In the genomic region with DNA sequence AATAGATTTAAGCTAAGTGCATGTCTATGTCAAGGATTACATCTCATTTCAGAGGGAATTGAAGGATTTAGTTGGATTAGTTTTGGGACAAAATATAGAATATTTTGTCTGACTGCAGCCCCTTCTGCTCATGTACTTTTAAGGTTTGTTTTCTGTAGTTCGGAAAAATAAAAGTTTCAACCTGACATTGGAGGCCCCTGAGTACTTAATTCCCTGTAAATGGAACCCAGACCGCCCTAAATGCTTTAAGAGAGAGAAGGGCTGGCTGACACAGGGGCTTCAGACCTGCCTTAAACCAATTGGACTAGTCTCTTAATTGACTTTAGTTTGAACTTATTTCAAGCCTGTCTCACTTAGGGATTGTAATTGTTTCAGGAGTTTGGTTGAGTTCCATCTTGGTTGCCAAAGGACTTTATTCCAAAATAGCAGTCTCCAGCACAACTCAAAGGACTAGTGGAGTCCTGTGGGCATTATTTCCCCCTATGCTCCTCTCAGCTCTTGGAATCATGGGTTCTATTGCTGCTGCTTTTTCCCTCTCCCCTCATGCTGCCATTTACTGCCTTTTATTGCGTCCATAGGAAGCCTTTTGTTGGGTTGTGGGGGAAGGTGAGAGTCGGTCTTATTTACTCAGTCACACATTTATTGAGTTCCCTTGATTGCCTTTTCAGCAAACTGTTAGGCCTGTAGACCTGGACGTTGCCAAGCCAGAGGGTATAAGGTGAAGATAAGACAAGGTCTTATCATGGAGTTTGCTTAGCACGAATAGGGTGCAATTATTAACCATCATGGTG, we compare ENCODE assay signal across 1 cellular context.
A peak's percentile ranks its signal among the peaks of the same experiment; 100 is the strongest.
TF ChIP-seq lines count a peak whose summit lies in the region.

No MANE protein-coding gene starts in this region.

TF ChIP-seq in GM12878, 131 proteins besides CTCF, POLR2A, EP300 and RAD21:
- peak; percentile 75 for TF ChIP-seq POLR2AphosphoS2 (IDR thresholded peaks at IDR 0.05; ENCODE audit: low read depth, low read length)
- peak; percentile 70 for TF ChIP-seq POLR2AphosphoS5 (IDR thresholded peaks at IDR 0.05; ENCODE audit: low read length)
- TF ChIP-seq, protein P1, sequence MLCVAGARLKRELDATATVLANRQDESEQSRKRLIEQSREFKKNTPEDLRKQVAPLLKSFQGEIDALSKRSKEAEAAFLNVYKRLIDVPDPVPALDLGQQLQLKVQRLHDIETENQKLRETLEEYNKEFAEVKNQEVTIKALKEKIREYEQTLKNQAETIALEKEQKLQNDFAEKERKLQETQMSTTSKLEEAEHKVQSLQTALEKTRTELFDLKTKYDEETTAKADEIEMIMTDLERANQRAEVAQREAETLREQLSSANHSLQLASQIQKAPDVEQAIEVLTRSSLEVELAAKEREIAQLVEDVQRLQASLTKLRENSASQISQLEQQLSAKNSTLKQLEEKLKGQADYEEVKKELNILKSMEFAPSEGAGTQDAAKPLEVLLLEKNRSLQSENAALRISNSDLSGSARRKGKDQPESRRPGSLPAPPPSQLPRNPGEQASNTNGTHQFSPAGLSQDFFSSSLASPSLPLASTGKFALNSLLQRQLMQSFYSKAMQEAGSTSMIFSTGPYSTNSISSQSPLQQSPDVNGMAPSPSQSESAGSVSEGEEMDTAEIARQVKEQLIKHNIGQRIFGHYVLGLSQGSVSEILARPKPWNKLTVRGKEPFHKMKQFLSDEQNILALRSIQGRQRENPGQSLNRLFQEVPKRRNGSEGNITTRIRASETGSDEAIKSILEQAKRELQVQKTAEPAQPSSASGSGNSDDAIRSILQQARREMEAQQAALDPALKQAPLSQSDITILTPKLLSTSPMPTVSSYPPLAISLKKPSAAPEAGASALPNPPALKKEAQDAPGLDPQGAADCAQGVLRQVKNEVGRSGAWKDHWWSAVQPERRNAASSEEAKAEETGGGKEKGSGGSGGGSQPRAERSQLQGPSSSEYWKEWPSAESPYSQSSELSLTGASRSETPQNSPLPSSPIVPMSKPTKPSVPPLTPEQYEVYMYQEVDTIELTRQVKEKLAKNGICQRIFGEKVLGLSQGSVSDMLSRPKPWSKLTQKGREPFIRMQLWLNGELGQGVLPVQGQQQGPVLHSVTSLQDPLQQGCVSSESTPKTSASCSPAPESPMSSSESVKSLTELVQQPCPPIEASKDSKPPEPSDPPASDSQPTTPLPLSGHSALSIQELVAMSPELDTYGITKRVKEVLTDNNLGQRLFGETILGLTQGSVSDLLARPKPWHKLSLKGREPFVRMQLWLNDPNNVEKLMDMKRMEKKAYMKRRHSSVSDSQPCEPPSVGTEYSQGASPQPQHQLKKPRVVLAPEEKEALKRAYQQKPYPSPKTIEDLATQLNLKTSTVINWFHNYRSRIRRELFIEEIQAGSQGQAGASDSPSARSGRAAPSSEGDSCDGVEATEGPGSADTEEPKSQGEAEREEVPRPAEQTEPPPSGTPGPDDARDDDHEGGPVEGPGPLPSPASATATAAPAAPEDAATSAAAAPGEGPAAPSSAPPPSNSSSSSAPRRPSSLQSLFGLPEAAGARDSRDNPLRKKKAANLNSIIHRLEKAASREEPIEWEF (IDR thresholded peaks at IDR 0.05; ENCODE audit: insufficient replicate concordance, low read depth, low read length): peak; percentile 30
- no peak for TF ChIP-seq TCF12 (IDR thresholded peaks at IDR 0.05; ENCODE audit: low read depth, low read length)
TF ChIP-seq in GM12878: peak in this region for 3.
